In genomic region chr4:8647094-8647570, GRCh38 we compare ENCODE assay signal across 16 cellular contexts. TPM values are rescaled to one million over a fixed set of nuclear protein-coding genes. Genes with fewer than 3 reads are reported as not detected.
"Had no signal": no experiment of that assay in that cellular context is flagged by ENCODE, and none has a peak within 500 bp of the region (broad histone marks: within the 10 kb centered on the region; RNA-seq: fewer than 3 reads in every experiment).

No MANE protein-coding gene starts in this region.

- H3K9me3 Mint-ChIP-seq: activated CD4-positive, alpha-beta memory T cell treated with anti-CD3 and anti-CD28 coated beads for 36 hours; activated CD4-positive, alpha-beta T cell treated with anti-CD3 and anti-CD28 coated beads, Interleukin-2, amount 10 ng/mL, durations not matched to agents 24 days and 14 days; activated naive CD4-positive, alpha-beta T cell treated with anti-CD3 and anti-CD28 coated beads for 36 hours; activated naive CD8-positive, alpha-beta T cell treated with anti-CD3 and anti-CD28 coated beads for 36 hours; nephron had no signal

- H3K36me3 Mint-ChIP-seq: activated CD4-positive, alpha-beta memory T cell treated with anti-CD3 and anti-CD28 coated beads for 36 hours; activated naive CD8-positive, alpha-beta T cell treated with anti-CD3 and anti-CD28 coated beads for 36 hours had no signal

- H3K27ac Mint-ChIP-seq: activated CD4-positive, alpha-beta memory T cell treated with anti-CD3 and anti-CD28 coated beads for 36 hours; activated CD4-positive, alpha-beta T cell treated with anti-CD3 and anti-CD28 coated beads, Interleukin-2, amount 10 ng/mL, durations not matched to agents 24 days and 14 days; activated naive CD4-positive, alpha-beta T cell treated with anti-CD3 and anti-CD28 coated beads for 36 hours; activated naive CD8-positive, alpha-beta T cell treated with anti-CD3 and anti-CD28 coated beads for 36 hours; nephron had no signal

- ATAC-seq: body of pancreas, foreskin keratinocyte, heart right ventricle, left lung, psoas muscle had no signal

- H3K4me1 Mint-ChIP-seq: activated CD4-positive, alpha-beta T cell treated with anti-CD3 and anti-CD28 coated beads, Interleukin-2, amount 10 ng/mL, durations not matched to agents 24 days and 14 days; activated naive CD8-positive, alpha-beta T cell treated with anti-CD3 and anti-CD28 coated beads for 36 hours; nephron had no signal

- DNase-seq: activated CD4-positive, alpha-beta memory T cell treated with anti-CD3 and anti-CD28 coated beads for 36 hours; activated CD4-positive, alpha-beta T cell treated with anti-CD3 and anti-CD28 coated beads, Interleukin-2, amount 10 ng/mL, durations not matched to agents 24 days and 14 days; activated CD4-positive, CD25-positive, alpha-beta regulatory T cell treated with anti-CD3 and anti-CD28 coated beads, Interleukin-2, amount 50 U/mL, for 72 hours; activated effector memory CD4-positive, alpha-beta T cell treated with anti-CD3 and anti-CD28 coated beads, Interleukin-2, amount 50 U/mL, for 16 hours; activated naive CD4-positive, alpha-beta T cell treated with anti-CD3 and anti-CD28 coated beads for 36 hours; activated naive CD8-positive, alpha-beta T cell treated with anti-CD3 and anti-CD28 coated beads for 36 hours; body of pancreas; cerebellar nuclear complex; foreskin keratinocyte; kidney glomerular epithelial cell; psoas muscle; stimulated activated naive CD4-positive, alpha-beta T cell; T-helper 2 cell had no signal

- H3K4me3 Mint-ChIP-seq: activated CD4-positive, alpha-beta memory T cell treated with anti-CD3 and anti-CD28 coated beads for 36 hours; activated CD4-positive, alpha-beta T cell treated with anti-CD3 and anti-CD28 coated beads, Interleukin-2, amount 10 ng/mL, durations not matched to agents 24 days and 14 days; activated naive CD4-positive, alpha-beta T cell treated with anti-CD3 and anti-CD28 coated beads for 36 hours; activated naive CD8-positive, alpha-beta T cell treated with anti-CD3 and anti-CD28 coated beads for 36 hours; nephron had no signal

- H3K27me3 Mint-ChIP-seq: activated CD4-positive, alpha-beta memory T cell treated with anti-CD3 and anti-CD28 coated beads for 36 hours; activated CD4-positive, alpha-beta T cell treated with anti-CD3 and anti-CD28 coated beads, Interleukin-2, amount 10 ng/mL, durations not matched to agents 24 days and 14 days; activated naive CD8-positive, alpha-beta T cell treated with anti-CD3 and anti-CD28 coated beads for 36 hours had no signal

RNA-seq across cellular contexts. Expression of gene CPZ, which starts 54.6 kb away (rescaled TPM):
- total RNA-seq: activated CD4-positive, alpha-beta memory T cell treated with anti-CD3 and anti-CD28 coated beads for 36 hours; activated CD4-positive, alpha-beta T cell treated with anti-CD3 and anti-CD28 coated beads, Interleukin-2, amount 10 ng/mL, durations not matched to agents 24 days and 14 days; activated naive CD4-positive, alpha-beta T cell treated with anti-CD3 and anti-CD28 coated beads for 36 hours; activated naive CD8-positive, alpha-beta T cell treated with anti-CD3 and anti-CD28 coated beads for 36 hours; foreskin keratinocyte; psoas muscle had no signal
